20 cellular contexts compared by ENCODE assay signal in genomic region chr2:37507069-37507410, GRCh38.
A peak's percentile ranks its signal among the peaks of the same experiment; 100 is the strongest.
DNase-seq lines count a peak whose midpoint lies in the region; ATAC-seq, FAIRE-seq and TF ChIP-seq lines count a peak whose summit lies in the region.
"Had no signal": no experiment of that assay in that cellular context is flagged by ENCODE, and none has a peak within 500 bp of the region (broad histone marks: within the 10 kb centered on the region; RNA-seq: fewer than 3 reads in every experiment).

No MANE protein-coding gene starts in this region.

- TF ChIP-seq POLR2A in IMR-90 (IDR thresholded peaks at IDR 0.05; ENCODE audit: low read depth, low read length): no peak

- peak overlapping the region; percentile 36; the same call in 1 of the 2 replicates for H2AK5ac ChIP-seq in IMR-90 (ENCODE audit: low read depth, low read length)

- no peak overlapping the region for H3K14ac ChIP-seq in IMR-90 (replicated peaks; ENCODE audit: low read depth, low read length)

- H2AK9ac ChIP-seq in IMR-90 (replicated peaks; ENCODE audit: low read depth, low read length, poor library complexity): no peak overlapping the region

- no peaks in the 10 kb centered on the region for H3K9me3 ChIP-seq in IMR-90 (ENCODE audit: control insufficient read depth, insufficient read depth, low read length)
- H3K9me3 ChIP-seq in mesodermal cell (ENCODE audit: control insufficient read depth, low read length): no peaks in the 10 kb centered on the region
- H3K9me3 ChIP-seq in skeletal muscle tissue (ENCODE audit: control insufficient read depth in 3 of 3, low read length in 3 of 3): no peaks in the 10 kb centered on the region
- H3K9me3 ChIP-seq in mammary epithelial cell (replicated peaks; ENCODE audit: insufficient read depth, low read length): no peaks in the 10 kb centered on the region
- H3K9me3 ChIP-seq: left lung had no signal

- H3K56ac ChIP-seq in IMR-90 (ENCODE audit: extremely low read depth, insufficient read depth, low read length): no peak overlapping the region

- H3K4me3 ChIP-seq in IMR-90 (ENCODE audit: insufficient read depth, low read depth, low read length) (no peak overlapping the region), mesodermal cell (ENCODE audit: extremely low read depth, insufficient read depth, low read length, poor library complexity, severe bottlenecking) (no peak overlapping the region), skeletal muscle tissue (ENCODE audit: low read length in 3 of 3) (peak overlapping the region in 1 of 3 donors; percentile 42), mammary epithelial cell (replicated peaks in 1 of 3; ENCODE audit: insufficient read depth in 1 of 3, low read depth in 2 of 3, low read length in 3 of 3) (no peak overlapping the region)
- H3K4me3 ChIP-seq: left lung had no signal

- H3K18ac ChIP-seq in IMR-90 (ENCODE audit: low read depth, low read length): peak overlapping the region; percentile 26

- intact Hi-C loops in IMR-90 (cut with micrococcal nuclease): no loop called here
- intact Hi-C loops in mammary epithelial cell (cut with micrococcal nuclease): no loop called here

- H2BK5ac ChIP-seq in IMR-90 (ENCODE audit: low read depth, low read length, poor library complexity, severe bottlenecking): no peak overlapping the region

- H3K4ac ChIP-seq in IMR-90 (ENCODE audit: low read depth, low read length): peak overlapping the region; percentile 1; the same call in 1 of the 2 replicates

- H4K20me1 ChIP-seq in IMR-90 (ENCODE audit: insufficient read depth, low read length) (no peaks in the 10 kb centered on the region), mammary epithelial cell (ENCODE audit: insufficient read depth, low read length) (no peaks in the 10 kb centered on the region)

- H3K27ac ChIP-seq in IMR-90 (ENCODE audit: insufficient read depth, low read length) (peak overlapping the region; percentile 22; the same call in 1 of the 2 replicates), mesodermal cell (ENCODE audit: low read depth, low read length, severe bottlenecking) (peak overlapping the region; percentile 93), skeletal muscle tissue (ENCODE audit: low read depth, low read length) (peak overlapping the region; percentile 75), mammary epithelial cell (ENCODE audit: insufficient read depth, low read depth, low read length) (no peak overlapping the region)
- H3K27ac ChIP-seq: left lung had no signal

- in situ Hi-C loops in IMR-90 (cut with MboI; ENCODE audit: low sequenced_read_pairs): no loop called here
- in situ Hi-C loops in mammary epithelial cell (cut with MboI; ENCODE audit: low sequenced_read_pairs in 2 of 2): no loop called here

- no peaks in the 10 kb centered on the region for H3K9me1 ChIP-seq in IMR-90 (ENCODE audit: insufficient read depth, low read length)

- WGBS in IMR-90 (ENCODE audit: extremely low coverage in 2 of 2, insufficient read length in 1 of 2), 2 experiments: 100% methylated on average over 1 of the region's 3 CpGs; no CpG with 5 or more reads in 1 of the 2 experiments
- 57 to 67% methylated on average over 1 of the region's 3 CpGs for WGBS in mesodermal cell (ENCODE audit: insufficient coverage in 2 of 2), 2 experiments
- WGBS in mammary epithelial cell (ENCODE audit: low coverage, missing lambda C conversion rate): 39% methylated on average over 3 of the region's 3 CpGs

- peaks cover 55% of the 10 kb centered on the region for H3K4me1 Mint-ChIP-seq in brain
- H3K4me1 Mint-ChIP-seq: activated naive CD8-positive, alpha-beta T cell treated with anti-CD3 and anti-CD28 coated beads for 36 hours had no signal

- peak overlapping the region; percentile 12; the same call in 1 of the 2 replicates for H2BK120ac ChIP-seq in IMR-90 (ENCODE audit: low read depth, low read length)

- H4K8ac ChIP-seq in IMR-90 (ENCODE audit: low read depth in 2 of 2, low read length in 2 of 2): peak overlapping the region in 1 of 2 experiments; percentile 9; a peak in 1 of 4 replicates

- BruUV-seq in IMR-90 (replicated peaks; lab: Mats Ljungman, UMichigan) (no TSS peak), mammary epithelial cell (replicated peaks; lab: Mats Ljungman, UMichigan) (no TSS peak)

- no peak for DNase-seq in IMR-90
- no peak for DNase-seq in mammary epithelial cell
- DNase-seq in NAMALWA (ENCODE audit: low spot score): no peak
- DNase-seq in frontal cortex (ENCODE audit: low spot score in 2 of 2): no peak
- DNase-seq: activated naive CD8-positive, alpha-beta T cell treated with anti-CD3 and anti-CD28 coated beads for 36 hours; activated T-cell treated with anti-CD3 and anti-CD28 coated beads, Interleukin-2, amount 50 U/mL, for 72 hours; central memory CD4-positive, alpha-beta T cell; effector memory CD4-positive, alpha-beta T cell; left lung; naive thymus-derived CD4-positive, alpha-beta T cell; NCI-H2171 treated with DMSO at 0.1 percent for 48 hours; NCI-H82; T-helper 1 cell had no signal

- peak overlapping the region; percentile 12; the same call in 1 of the 2 replicates for H3K9ac ChIP-seq in IMR-90 (ENCODE audit: low read depth, low read length)
- peak overlapping the region in 2 of 3 donors; percentile 46 to 73 for H3K9ac ChIP-seq in skeletal muscle tissue (ENCODE audit: low read depth in 1 of 3, low read length in 3 of 3)
- H3K9ac ChIP-seq in mammary epithelial cell (ENCODE audit: insufficient read depth, low read length): no peak overlapping the region

- H3K4me3 Mint-ChIP-seq in brain: peak overlapping the region in 3 of 5 experiments; percentile 41 to 73 (median 44)
- H3K4me3 Mint-ChIP-seq: activated naive CD8-positive, alpha-beta T cell treated with anti-CD3 and anti-CD28 coated beads for 36 hours; activated T-cell treated with anti-CD3 and anti-CD28 coated beads, Interleukin-2, amount 50 U/mL, for 72 hours; naive thymus-derived CD4-positive, alpha-beta T cell; stimulated activated naive CD8-positive, alpha-beta T cell treated with anti-CD3 and anti-CD28 coated beads, Interleukin-15, Interleukin-2, amounts not matched to agents 100 ng/mL and 50 ng/mL, for 24 hours; WTC11 had no signal

- peak overlapping the region; percentile 3 for H4K5ac ChIP-seq in IMR-90 (ENCODE audit: low read depth, low read length)

- peaks cover 18% of the 10 kb centered on the region for H3K4me1 ChIP-seq in IMR-90 (ENCODE audit: control insufficient read depth, insufficient read depth, low read length)
- H3K4me1 ChIP-seq in mesodermal cell (ENCODE audit: control insufficient read depth, insufficient read depth, low read length, poor library complexity, severe bottlenecking): peaks cover 17% of the 10 kb centered on the region
- peaks cover 6 to 31% (median 27%) of the 10 kb centered on the region in 3 donors for H3K4me1 ChIP-seq in skeletal muscle tissue (ENCODE audit: control insufficient read depth in 3 of 3, insufficient read depth in 3 of 3, low read length in 3 of 3)
- no peaks in the 10 kb centered on the region for H3K4me1 ChIP-seq in mammary epithelial cell (ENCODE audit: insufficient read depth, low read length)
- H3K4me1 ChIP-seq: left lung had no signal

- H3K23ac ChIP-seq in IMR-90 (ENCODE audit: low read depth, low read length): no peak overlapping the region

- CTCF ChIA-PET in IMR-90 (lab: Yijun Ruan, JAX) (interaction anchor here (0.8 kb wide), 1 partner anchor 26 kb away, joined by 3 read pairs; no protein-coding TSS in a partner anchor), mammary epithelial cell (lab: Charles Lee; ENCODE audit: low non-redundant PET) (no interaction called here)

- H2BK15ac ChIP-seq in IMR-90 (ENCODE audit: low read depth, low read length): peak overlapping the region; percentile 63; the same call in 2 of the 3 replicates

- H4K91ac ChIP-seq in IMR-90 (ENCODE audit: insufficient read depth, low read depth, low read length): peak overlapping the region; percentile 39

- dilution Hi-C loops in IMR-90 (cut with HindIII; ENCODE audit: low sequenced_read_pairs, unreplicated experiment): no loop called here
- dilution Hi-C loops in mammary epithelial cell (cut with HindIII; ENCODE audit: low sequenced_read_pairs): no loop called here

- no peak for TF ChIP-seq RAD21 in IMR-90 (IDR thresholded peaks at IDR 0.05; ENCODE audit: low read length)

- H3K9me3 Mint-ChIP-seq in brain: peaks cover 0 to 18% (median 2%) of the 10 kb centered on the region in 5 experiments
- H3K9me3 Mint-ChIP-seq: activated naive CD8-positive, alpha-beta T cell treated with anti-CD3 and anti-CD28 coated beads for 36 hours; activated T-cell treated with anti-CD3 and anti-CD28 coated beads, Interleukin-2, amount 50 U/mL, for 72 hours; stimulated activated naive CD8-positive, alpha-beta T cell treated with anti-CD3 and anti-CD28 coated beads, Interleukin-15, Interleukin-2, amounts not matched to agents 100 ng/mL and 50 ng/mL, for 24 hours; WTC11 had no signal

- no peak for TF ChIP-seq CTCF in IMR-90 (conservative IDR thresholded peaks at IDR 0.05; ENCODE audit: low read depth, low read length)
- no peak for TF ChIP-seq CTCF in brain (conservative IDR thresholded peaks at IDR 0.05)
- no peak for TF ChIP-seq CTCF in mammary epithelial cell (conservative IDR thresholded peaks at IDR 0.05 in 1 of 2, IDR thresholded peaks at IDR 0.05 in 1 of 2; ENCODE audit: extremely low read depth in 1 of 2, insufficient read depth in 1 of 2, low read depth in 1 of 2, low read length in 2 of 2)

- POLR2A ChIA-PET in IMR-90 (lab: Charles Lee; ENCODE audit: unreplicated experiment): no interaction called here

- H2BK20ac ChIP-seq in IMR-90 (ENCODE audit: low read depth, low read length): peak overlapping the region; percentile 27; the same call in 1 of the 2 replicates

- H3K36me3 ChIP-seq in IMR-90 (ENCODE audit: control insufficient read depth, insufficient read depth, low read length) (no peaks in the 10 kb centered on the region), mesodermal cell (ENCODE audit: control insufficient read depth, insufficient read depth, low read length) (no peaks in the 10 kb centered on the region), skeletal muscle tissue (ENCODE audit: control insufficient read depth in 3 of 3, insufficient read depth in 3 of 3, low read length in 3 of 3) (no peaks in the 10 kb centered on the region), mammary epithelial cell (ENCODE audit: insufficient read depth, low read length) (no peaks in the 10 kb centered on the region)
- H3K36me3 ChIP-seq: left lung had no signal

- H3K36me3 Mint-ChIP-seq in brain: no peaks in the 10 kb centered on the region
- H3K36me3 Mint-ChIP-seq: activated naive CD8-positive, alpha-beta T cell treated with anti-CD3 and anti-CD28 coated beads for 36 hours; naive thymus-derived CD4-positive, alpha-beta T cell; WTC11 had no signal

- H3K27ac Mint-ChIP-seq in brain: peak overlapping the region; percentile 54 to 97 (median 80)
- H3K27ac Mint-ChIP-seq: activated naive CD8-positive, alpha-beta T cell treated with anti-CD3 and anti-CD28 coated beads for 36 hours; activated T-cell treated with anti-CD3 and anti-CD28 coated beads, Interleukin-2, amount 50 U/mL, for 72 hours; naive thymus-derived CD4-positive, alpha-beta T cell; stimulated activated naive CD8-positive, alpha-beta T cell treated with anti-CD3 and anti-CD28 coated beads, Interleukin-15, Interleukin-2, amounts not matched to agents 100 ng/mL and 50 ng/mL, for 24 hours; WTC11 had no signal

- no peak for ATAC-seq in IMR-90 (ENCODE audit: low read depth)
- ATAC-seq in HG02763 (IDR thresholded peaks at IDR 0.05; ENCODE audit: unreplicated experiment): no peak
- ATAC-seq: activated T-cell treated with anti-CD3 and anti-CD28 coated beads, Interleukin-2, amount 50 U/mL, for 72 hours; naive thymus-derived CD4-positive, alpha-beta T cell; WTC11 had no signal

- no peak overlapping the region for H2AFZ ChIP-seq in IMR-90 (replicated peaks; ENCODE audit: low read length, poor library complexity)
- H2AFZ ChIP-seq in mammary epithelial cell (ENCODE audit: low read depth, low read length): no peak overlapping the region

- no peaks in the 10 kb centered on the region for H3K79me2 ChIP-seq in mammary epithelial cell (ENCODE audit: insufficient read depth, low read length)

- no peak for FAIRE-seq in frontal cortex (lab: Jason Lieb, UNC)
- FAIRE-seq: urothelium cell line had no signal

- H3K27me3 ChIP-seq in IMR-90 (ENCODE audit: control insufficient read depth, insufficient read depth, low read length): no peaks in the 10 kb centered on the region
- no peaks in the 10 kb centered on the region for H3K27me3 ChIP-seq in skeletal muscle tissue (ENCODE audit: control insufficient read depth in 3 of 3, insufficient read depth in 3 of 3, low read length in 3 of 3)
- H3K27me3 ChIP-seq in mammary epithelial cell (ENCODE audit: insufficient read depth, low read length): no peaks in the 10 kb centered on the region
- H3K27me3 ChIP-seq: left lung had no signal

- no peaks in the 10 kb centered on the region for H3K79me1 ChIP-seq in IMR-90 (ENCODE audit: low read depth in 1 of 2, low read length in 2 of 2)

- no peak overlapping the region; the same call in 1 of the 2 replicates for H3K4me2 ChIP-seq in IMR-90 (ENCODE audit: low read depth, low read length)
- H3K4me2 ChIP-seq in mammary epithelial cell (ENCODE audit: insufficient read depth, low read depth, low read length): no peak overlapping the region

- no peaks in the 10 kb centered on the region for H3K27me3 Mint-ChIP-seq in brain
- H3K27me3 Mint-ChIP-seq: activated naive CD8-positive, alpha-beta T cell treated with anti-CD3 and anti-CD28 coated beads for 36 hours; stimulated activated naive CD8-positive, alpha-beta T cell treated with anti-CD3 and anti-CD28 coated beads, Interleukin-15, Interleukin-2, amounts not matched to agents 100 ng/mL and 50 ng/mL, for 24 hours had no signal
